Comparison of ENCODE assay signal across 33 cellular contexts in the genomic region with DNA sequence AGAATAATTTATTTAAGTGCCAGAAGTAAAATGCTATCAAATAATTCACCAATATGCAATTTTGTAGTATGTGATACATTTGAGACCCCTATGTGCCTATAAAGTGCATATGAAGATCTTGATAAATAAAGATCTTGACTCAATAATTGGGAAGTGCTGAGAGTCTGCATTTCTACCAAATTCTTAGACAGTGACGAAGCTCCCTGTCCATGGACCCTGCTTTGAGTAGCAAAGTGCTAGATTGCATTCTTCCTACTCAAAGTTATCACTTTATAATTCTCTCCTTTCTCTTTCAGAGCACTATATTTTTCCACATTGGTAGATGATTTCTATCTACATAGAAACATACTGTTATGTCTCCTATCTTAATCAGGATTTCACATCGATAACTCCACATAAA.
"Had no signal": no experiment of that assay in that cellular context is flagged by ENCODE, and none has a peak within 500 bp of the region (broad histone marks: within the 10 kb centered on the region; RNA-seq: fewer than 3 reads in every experiment).

No MANE protein-coding gene starts in this region.

- H3K4me2 ChIP-seq: KMS-11 had no signal

- H3K27ac Mint-ChIP-seq: activated CD4-positive, alpha-beta memory T cell treated with anti-CD3 and anti-CD28 coated beads, Interleukin-2, amount 10 ng/mL, durations not matched to agents 7 days and 5 days; activated CD8-positive, alpha-beta memory T cell treated with anti-CD3 and anti-CD28 coated beads, Interleukin-2, amount 10 ng/mL, durations not matched to agents 7 days and 5 days; activated naive CD8-positive, alpha-beta T cell treated with anti-CD3 and anti-CD28 coated beads, Interleukin-2, amount 10 ng/mL, durations not matched to agents 7 days and 5 days had no signal

- H3K9ac ChIP-seq: KMS-11 had no signal

- H3K36me3 Mint-ChIP-seq: activated CD8-positive, alpha-beta memory T cell treated with anti-CD3 and anti-CD28 coated beads, Interleukin-2, amount 10 ng/mL, durations not matched to agents 7 days and 5 days; activated naive CD8-positive, alpha-beta T cell treated with anti-CD3 and anti-CD28 coated beads, Interleukin-2, amount 10 ng/mL, durations not matched to agents 7 days and 5 days had no signal

- H3K4me3 Mint-ChIP-seq: activated CD4-positive, alpha-beta memory T cell treated with anti-CD3 and anti-CD28 coated beads, Interleukin-2, amount 10 ng/mL, durations not matched to agents 7 days and 5 days; activated CD8-positive, alpha-beta memory T cell treated with anti-CD3 and anti-CD28 coated beads, Interleukin-2, amount 10 ng/mL, durations not matched to agents 7 days and 5 days; activated naive CD8-positive, alpha-beta T cell treated with anti-CD3 and anti-CD28 coated beads, Interleukin-2, amount 10 ng/mL, durations not matched to agents 7 days and 5 days; central memory CD8-positive, alpha-beta T cell had no signal

- ATAC-seq: activated CD8-positive, alpha-beta memory T cell treated with anti-CD3 and anti-CD28 coated beads, Interleukin-2, amount 10 ng/mL, durations not matched to agents 7 days and 5 days; Right ventricle myocardium inferior; SK-N-SH treated with all-trans-retinoic acid at 6 μM for 48 hours had no signal

- H3K4me1 ChIP-seq: ascending aorta, Peyer's patch had no signal

- H3K27ac ChIP-seq: ascending aorta, cardiac muscle cell, KMS-11, Peyer's patch, RWPE1, WERI-Rb-1 had no signal

- H3K36me3 ChIP-seq: ascending aorta, cardiac muscle cell, Peyer's patch, WERI-Rb-1 had no signal

- H3K4me1 Mint-ChIP-seq: activated CD4-positive, alpha-beta memory T cell treated with anti-CD3 and anti-CD28 coated beads, Interleukin-2, amount 10 ng/mL, durations not matched to agents 7 days and 5 days; activated CD8-positive, alpha-beta memory T cell treated with anti-CD3 and anti-CD28 coated beads, Interleukin-2, amount 10 ng/mL, durations not matched to agents 7 days and 5 days; activated naive CD8-positive, alpha-beta T cell treated with anti-CD3 and anti-CD28 coated beads, Interleukin-2, amount 10 ng/mL, durations not matched to agents 7 days and 5 days; central memory CD8-positive, alpha-beta T cell had no signal

- H3K4me3 ChIP-seq: ascending aorta, cardiac muscle cell, Peyer's patch had no signal

- H3K27me3 Mint-ChIP-seq: activated CD4-positive, alpha-beta memory T cell treated with anti-CD3 and anti-CD28 coated beads, Interleukin-2, amount 10 ng/mL, durations not matched to agents 7 days and 5 days; activated CD8-positive, alpha-beta memory T cell treated with anti-CD3 and anti-CD28 coated beads, Interleukin-2, amount 10 ng/mL, durations not matched to agents 7 days and 5 days; activated naive CD8-positive, alpha-beta T cell treated with anti-CD3 and anti-CD28 coated beads, Interleukin-2, amount 10 ng/mL, durations not matched to agents 7 days and 5 days; central memory CD8-positive, alpha-beta T cell had no signal

- DNase-seq: activated CD4-positive, alpha-beta memory T cell treated with anti-CD3 and anti-CD28 coated beads, Interleukin-2, amount 10 ng/mL, durations not matched to agents 7 days and 5 days; activated CD4-positive, alpha-beta T cell treated with anti-CD3 and anti-CD28 coated beads for 1 hour; activated CD4-positive, alpha-beta T cell treated with anti-CD3 and anti-CD28 coated beads for 48 hours; activated CD4-positive, CD25-positive, alpha-beta regulatory T cell; activated CD8-positive, alpha-beta memory T cell treated with anti-CD3 and anti-CD28 coated beads for 24 hours; activated CD8-positive, alpha-beta memory T cell treated with anti-CD3 and anti-CD28 coated beads, Interleukin-2, amount 10 ng/mL, durations not matched to agents 7 days and 5 days; activated CD8-positive, alpha-beta memory T cell treated with anti-CD3 and anti-CD28 coated beads, Interleukin-2, amount 50 U/mL, for 48 hours; activated effector memory CD4-positive, alpha-beta T cell treated with anti-CD3 and anti-CD28 coated beads, Interleukin-2, amount 50 U/mL, for 16 hours; activated naive CD4-positive, alpha-beta T cell; activated naive CD4-positive, alpha-beta T cell treated with anti-CD3 and anti-CD28 coated beads, Interleukin-2, amount 50 U/mL, for 16 hours; activated naive CD8-positive, alpha-beta T cell treated with anti-CD3 and anti-CD28 coated beads, Interleukin-2, amount 10 ng/mL, durations not matched to agents 7 days and 5 days; activated T-cell treated with anti-CD3 and anti-CD28 coated beads, Interleukin-2, amount 50 U/mL, for 48 hours; amygdala; NCI-H1105; NCI-H1436; NCI-H1694; NCI-H1930; NCI-H2081 treated with DMSO at 0.1 percent for 48 hours; NCI-H345; NCI-H524 treated with DMSO at 0.1 percent for 48 hours; NK-92 treated with Interleukin-12 subunit alpha and Interleukin-12 subunit beta, amount 100 ng/mL, for 24 hours; Peyer's patch; SIG-M5; SW 1271; T1000; WERI-Rb-1 had no signal

- H3K27me3 ChIP-seq: ascending aorta, cardiac muscle cell, Peyer's patch had no signal

- H3K9me3 ChIP-seq: ascending aorta, Peyer's patch had no signal
